8 cellular contexts compared by ENCODE assay signal in the genomic region with DNA sequence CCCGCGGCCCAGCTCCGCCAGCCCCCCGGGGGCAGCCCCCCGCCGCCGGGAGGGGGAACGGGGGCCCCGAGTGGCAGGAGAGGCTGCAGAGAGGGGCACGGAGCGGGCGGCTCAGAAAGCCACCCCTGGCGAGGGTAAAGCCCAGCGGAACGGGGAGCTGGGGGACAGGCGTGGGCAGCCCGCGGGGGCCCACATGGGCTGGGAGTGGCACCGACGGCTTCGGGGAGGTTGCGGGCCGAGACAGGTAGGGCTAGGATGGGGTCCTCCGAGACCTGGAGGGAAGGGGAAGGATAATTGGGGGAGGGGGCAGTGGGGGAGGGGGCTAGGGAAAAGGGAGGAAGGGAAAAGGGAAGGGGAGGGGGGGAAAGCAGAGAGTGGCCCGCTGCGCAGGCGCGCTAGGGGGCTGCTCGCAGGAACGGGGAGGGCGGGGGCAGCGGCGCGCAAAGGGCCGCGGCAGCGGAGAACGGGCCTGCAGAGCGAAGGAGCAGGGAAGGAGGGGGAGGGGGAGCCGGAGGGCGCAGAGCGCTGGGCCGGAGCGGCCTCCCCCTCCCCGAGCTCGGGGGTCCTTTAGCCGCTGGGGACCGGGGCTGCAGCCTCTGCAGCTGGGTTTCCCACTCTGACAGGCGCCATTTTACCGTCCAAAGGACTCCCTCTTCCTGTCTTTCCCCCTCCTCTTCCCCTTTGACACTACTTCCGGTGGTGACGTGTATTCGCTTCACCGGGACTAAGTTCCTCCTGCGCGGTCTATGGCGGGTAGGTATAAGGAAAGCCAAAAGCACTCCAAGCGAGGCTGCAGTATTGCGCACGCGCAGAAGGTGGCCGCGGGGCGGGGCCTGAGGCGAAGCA. TPM values are rescaled to one million over a fixed set of nuclear protein-coding genes. Genes with fewer than 3 reads are reported as not detected.
DNase-seq lines count a peak whose midpoint lies in the region; ATAC-seq and FAIRE-seq lines count a peak whose summit lies in the region.

A gene (minus strand): TSS at position 405 of the 846 bp plus-strand sequence. CDS start 438 bp downstream, outside the sequence.

- peak within 1 kb of the TSS; percentile 99 for H3K27ac Mint-ChIP-seq in activated CD8-positive, alpha-beta memory T cell treated with anti-CD3 and anti-CD28 coated beads, Interleukin-2, amount 10 ng/mL, durations not matched to agents 7 days and 5 days
- H3K27ac Mint-ChIP-seq in memory B cell: peak within 1 kb of the TSS; percentile 99

- ATAC-seq in GM21381 (IDR thresholded peaks at IDR 0.05; ENCODE audit: unreplicated experiment) (peak; percentile 79), memory B cell (ENCODE audit: low read depth) (peak; percentile 85)
- ATAC-seq in activated CD8-positive, alpha-beta memory T cell treated with anti-CD3 and anti-CD28 coated beads, Interleukin-2, amount 10 ng/mL, durations not matched to agents 7 days and 5 days: peak; percentile 92

- DNase-seq in COLO668 (lab: John Stamatoyannopoulos, UW; ENCODE audit: unreplicated experiment): peak; percentile 92
- peak; percentile 99 for DNase-seq in HTR-8/SVneo (ENCODE audit: insufficient read length, low spot score)
- DNase-seq in NOMO-1 treated with dmso at 0.1 percent for 144 hours (lab: John Stamatoyannopoulos, UW; ENCODE audit: unreplicated experiment): peak; percentile 97
- DNase-seq in activated CD8-positive, alpha-beta memory T cell treated with anti-CD3 and anti-CD28 coated beads, Interleukin-2, amount 10 ng/mL, durations not matched to agents 7 days and 5 days: peak; percentile 99
- DNase-seq in memory B cell (ENCODE audit: low spot score in 2 of 2): peak; percentile 99
- DNase-seq in stimulated activated CD8-positive, alpha-beta memory T cell treated with anti-CD3 and anti-CD28 coated beads, Interleukin-12 subunit alpha, Interleukin-12 subunit beta, amount 100 ng/mL, for 1 hour (ENCODE audit: low read depth): peak; percentile 100

- H3K4me3 Mint-ChIP-seq in activated CD8-positive, alpha-beta memory T cell treated with anti-CD3 and anti-CD28 coated beads, Interleukin-2, amount 10 ng/mL, durations not matched to agents 7 days and 5 days: peak within 1 kb of the TSS; percentile 91
- H3K4me3 Mint-ChIP-seq in memory B cell: peak within 1 kb of the TSS; percentile 89

- no peaks in the 10 kb centered on the region for H3K9me3 Mint-ChIP-seq in activated CD8-positive, alpha-beta memory T cell treated with anti-CD3 and anti-CD28 coated beads, Interleukin-2, amount 10 ng/mL, durations not matched to agents 7 days and 5 days (ENCODE audit: low read depth)
- no peaks in the 10 kb centered on the region for H3K9me3 Mint-ChIP-seq in memory B cell

- H3K4me3 ChIP-seq in endocrine pancreas (ENCODE audit: control insufficient read depth, insufficient read depth, low read length): peak within 1 kb of the TSS; percentile 79

- peaks cover 20% of the 10 kb centered on the region for H3K36me3 Mint-ChIP-seq in activated CD8-positive, alpha-beta memory T cell treated with anti-CD3 and anti-CD28 coated beads, Interleukin-2, amount 10 ng/mL, durations not matched to agents 7 days and 5 days
- H3K36me3 Mint-ChIP-seq in memory B cell: peaks cover 17% of the 10 kb centered on the region

- H3K4me1 Mint-ChIP-seq in activated CD8-positive, alpha-beta memory T cell treated with anti-CD3 and anti-CD28 coated beads, Interleukin-2, amount 10 ng/mL, durations not matched to agents 7 days and 5 days: peaks cover 42% of the 10 kb centered on the region
- H3K4me1 Mint-ChIP-seq in memory B cell: peaks cover 26% of the 10 kb centered on the region

- no peaks in the 10 kb centered on the region for H3K36me3 ChIP-seq in endocrine pancreas (ENCODE audit: control insufficient read depth, insufficient read depth, low read length)

- CTCF ChIA-PET in activated CD8-positive, alpha-beta memory T cell treated with anti-CD3 and anti-CD28 coated beads, Interleukin-2, amount 10 ng/mL, durations not matched to agents 7 days and 5 days (lab: Charles Lee): interaction anchor here (0.5 to 2.5 kb wide), 8 partner anchors 10 to 868 kb away, joined by 3 to 18 read pairs (median 4); a partner anchor contains a TSS

- H3K9ac ChIP-seq in endocrine pancreas (ENCODE audit: control insufficient read depth, insufficient read depth, low read length): peak within 1 kb of the TSS; percentile 93

- H3K27me3 ChIP-seq in endocrine pancreas (ENCODE audit: control insufficient read depth, insufficient read depth, low read length): no peaks in the 10 kb centered on the region

- H3K4me1 ChIP-seq in endocrine pancreas (ENCODE audit: control insufficient read depth, insufficient read depth, low read length): peaks cover 9% of the 10 kb centered on the region

- FAIRE-seq in HTR-8/SVneo (lab: Jason Lieb, UNC): peak; percentile 99

- H3K9me3 ChIP-seq in endocrine pancreas (ENCODE audit: control insufficient read depth, low read length): no peaks in the 10 kb centered on the region

- H3K27me3 Mint-ChIP-seq in activated CD8-positive, alpha-beta memory T cell treated with anti-CD3 and anti-CD28 coated beads, Interleukin-2, amount 10 ng/mL, durations not matched to agents 7 days and 5 days: no peaks in the 10 kb centered on the region
- no peaks in the 10 kb centered on the region for H3K27me3 Mint-ChIP-seq in memory B cell

RNA-seq across cellular contexts. Expression of the gene that starts here (rescaled TPM):
- total RNA-seq in activated CD8-positive, alpha-beta memory T cell treated with anti-CD3 and anti-CD28 coated beads, Interleukin-2, amount 10 ng/mL, durations not matched to agents 7 days and 5 days: 100 to 1,000 TPM; 162 to 192 TPM

Comparison
In these comparisons a context has a peak if more than half of its experiments do, and no peak if none do; other contexts are left out.
1. Peak in every context shown above with its lines: DNase-seq, ATAC-seq and H3K4me3 ChIP-seq.